In the genomic region with DNA sequence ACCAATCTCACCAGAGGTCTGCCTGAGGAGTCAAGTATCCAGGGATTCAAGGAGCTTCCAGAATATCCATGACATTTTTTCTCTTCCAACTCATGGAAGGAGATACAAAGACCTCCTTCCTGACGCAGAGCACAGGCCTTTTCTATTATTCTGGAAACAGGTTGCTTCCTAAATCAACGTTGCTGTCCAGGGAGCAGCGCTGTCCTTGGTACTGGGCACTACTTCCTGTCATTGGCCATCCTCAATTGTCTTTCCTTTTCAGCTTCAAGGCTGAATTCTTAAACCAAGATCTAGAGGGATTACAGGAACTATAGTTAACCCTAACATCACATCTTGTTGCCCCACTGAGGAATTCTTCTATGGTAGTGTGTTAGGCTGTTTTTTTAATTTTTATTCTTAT, we compare ENCODE assay signal across 16 cellular contexts. TPM values are rescaled to one million over a fixed set of nuclear protein-coding genes. Genes with fewer than 3 reads are reported as not detected.
DNase-seq lines count a peak whose midpoint lies in the region; TF ChIP-seq lines count a peak whose summit lies in the region.
"Had no signal": no experiment of that assay in that cellular context is flagged by ENCODE, and none has a peak within 500 bp of the region (broad histone marks: within the 10 kb centered on the region; RNA-seq: fewer than 3 reads in every experiment).

No MANE protein-coding gene starts in this region.

- BruUV-seq in MCF 10A (replicated peaks; lab: Mats Ljungman, UMichigan), result no TSS peak

- no peaks in the 10 kb centered on the region for H3K27me3 ChIP-seq in breast epithelium
- H3K27me3 ChIP-seq in fibroblast of lung (ENCODE audit: control insufficient read depth, insufficient read depth, low read length), result peaks cover 6% of the 10 kb centered on the region
- H3K27me3 ChIP-seq in testis, result no peaks in the 10 kb centered on the region
- H3K27me3 ChIP-seq: vagina had no signal

- DNase-seq in MCF 10A (ENCODE audit: unreplicated experiment) (peak; percentile 26), breast epithelium (ENCODE audit: low spot score in 2 of 2) (no peak), SK-MEL-5 (ENCODE audit: low read depth, low spot score) (peak; percentile 8), fibroblast of lung (ENCODE audit: low read depth in 2 of 2) (peak; percentile 28 to 38), testis (peak; percentile 34), NCI-H526 treated with DMSO at 0.1 percent for 48 hours (lab: John Stamatoyannopoulos, UW) (no peak), GM19240 (ENCODE audit: insufficient read length, low spot score) (no peak), superior temporal gyrus (ENCODE audit: extremely low spot score) (no peak)
- DNase-seq: cortex of kidney, DMS79 had no signal

- H3K4me2 ChIP-seq in fibroblast of lung (ENCODE audit: extremely low read depth, insufficient read depth, low read length), result no peak overlapping the region
- H3K4me2 ChIP-seq: KMS-11 had no signal

- H3K4me1 Mint-ChIP-seq in MCF 10A (ENCODE audit: insufficient read depth, unreplicated experiment), result no peaks in the 10 kb centered on the region
- H3K4me1 Mint-ChIP-seq: activated naive CD4-positive, alpha-beta T cell treated with anti-CD3 and anti-CD28 coated beads, Interleukin-2, amount 50 U/mL, for 24 hours had no signal

- no peaks in the 10 kb centered on the region for H3K36me3 Mint-ChIP-seq in MCF 10A (ENCODE audit: insufficient read depth, unreplicated experiment)
- H3K36me3 Mint-ChIP-seq: activated naive CD4-positive, alpha-beta T cell treated with anti-CD3 and anti-CD28 coated beads, Interleukin-2, amount 50 U/mL, for 24 hours had no signal

- H3K79me2 ChIP-seq in fibroblast of lung (ENCODE audit: control insufficient read depth, insufficient read depth, low read length), result no peaks in the 10 kb centered on the region

- H3K4me1 ChIP-seq in breast epithelium (no peaks in the 10 kb centered on the region), fibroblast of lung (ENCODE audit: control insufficient read depth, extremely low read depth, insufficient read depth, low read length) (no peaks in the 10 kb centered on the region), testis (no peaks in the 10 kb centered on the region)
- H3K4me1 ChIP-seq: vagina had no signal

- H3K27ac ChIP-seq in breast epithelium, result no peak overlapping the region
- H3K27ac ChIP-seq in fibroblast of lung (ENCODE audit: insufficient read depth, low read length), result no peak overlapping the region
- H3K27ac ChIP-seq in testis, result no peak overlapping the region
- H3K27ac ChIP-seq: KMS-11, vagina had no signal

- intact Hi-C loops in MCF 10A (cut with micrococcal nuclease), result no loop called here
- intact Hi-C loops in breast epithelium (cut with DNase I; ENCODE audit: low total_unique reads), result no loop called here
- intact Hi-C loops in testis (cut with DNase I; ENCODE audit: low total_unique reads), result no loop called here

- no peak for TF ChIP-seq CTCF in MCF 10A (IDR thresholded peaks at IDR 0.05; ENCODE audit: unreplicated experiment)
- TF ChIP-seq CTCF in breast epithelium (IDR thresholded peaks at IDR 0.05), result no peak
- TF ChIP-seq CTCF in fibroblast of lung (conservative IDR thresholded peaks at IDR 0.05 in 1 of 2, IDR thresholded peaks at IDR 0.05 in 1 of 2; ENCODE audit: low read depth in 1 of 2, low read length in 2 of 2), result no peak
- TF ChIP-seq CTCF in testis (IDR thresholded peaks at IDR 0.05), result no peak

- no peak overlapping the region for H3K27ac Mint-ChIP-seq in MCF 10A (ENCODE audit: low read depth, unreplicated experiment)
- H3K27ac Mint-ChIP-seq: activated naive CD4-positive, alpha-beta T cell treated with anti-CD3 and anti-CD28 coated beads, Interleukin-2, amount 50 U/mL, for 24 hours had no signal

- H3K36me3 ChIP-seq in breast epithelium, result no peaks in the 10 kb centered on the region
- H3K36me3 ChIP-seq in fibroblast of lung (ENCODE audit: control insufficient read depth, insufficient read depth, low read length), result no peaks in the 10 kb centered on the region
- H3K36me3 ChIP-seq in testis (ENCODE audit: low read depth, missing control alignments), result no peaks in the 10 kb centered on the region
- H3K36me3 ChIP-seq: vagina had no signal

- no peak overlapping the region for H2AFZ ChIP-seq in fibroblast of lung (ENCODE audit: low read length)

- no peak for TF ChIP-seq POLR2A in breast epithelium (IDR thresholded peaks at IDR 0.05)
- TF ChIP-seq POLR2A in testis (IDR thresholded peaks at IDR 0.05), result no peak

- H3K9ac ChIP-seq in fibroblast of lung (ENCODE audit: insufficient read depth, low read length), result no peak overlapping the region
- H3K9ac ChIP-seq: KMS-11 had no signal

- peaks cover 66% of the 10 kb centered on the region for H3K27me3 Mint-ChIP-seq in MCF 10A (ENCODE audit: insufficient read depth, unreplicated experiment)

- in situ Hi-C loops in SK-MEL-5 (cut with HindIII; ENCODE audit: low pct_unique_long_range_greater_than_20kb, low sequenced_read_pairs), result no loop called here

- CTCF ChIA-PET in MCF 10A (lab: Yijun Ruan, JAX), result no interaction called here

- H3K9me3 Mint-ChIP-seq in MCF 10A (ENCODE audit: unreplicated experiment), result peaks cover 8% of the 10 kb centered on the region
- H3K9me3 Mint-ChIP-seq: activated naive CD4-positive, alpha-beta T cell treated with anti-CD3 and anti-CD28 coated beads, Interleukin-2, amount 50 U/mL, for 24 hours had no signal

- H4K20me1 ChIP-seq in fibroblast of lung (ENCODE audit: control insufficient read depth, extremely low read depth, insufficient read depth, low read length), result no peaks in the 10 kb centered on the region

- H3K4me3 ChIP-seq in breast epithelium (no peak overlapping the region), fibroblast of lung (replicated peaks in 1 of 4; ENCODE audit: control extremely low read depth in 1 of 4, insufficient read depth in 1 of 4, low read depth in 3 of 4, low read length in 4 of 4) (no peak overlapping the region), testis (no peak overlapping the region)
- H3K4me3 ChIP-seq: vagina had no signal

- no peaks in the 10 kb centered on the region for H3K9me3 ChIP-seq in breast epithelium
- no peaks in the 10 kb centered on the region for H3K9me3 ChIP-seq in fibroblast of lung (ENCODE audit: control insufficient read depth, insufficient read depth, low read depth, low read length)
- no peaks in the 10 kb centered on the region for H3K9me3 ChIP-seq in testis
- H3K9me3 ChIP-seq: vagina had no signal

- POLR2A ChIA-PET in MCF 10A (lab: Yijun Ruan, JAX), result no interaction called here

- 34 to 35% methylated on average over 3 of the region's 3 CpGs for WGBS in testis, 2 donors

- no peak overlapping the region for H3K4me3 Mint-ChIP-seq in MCF 10A (ENCODE audit: unreplicated experiment)
- H3K4me3 Mint-ChIP-seq: activated naive CD4-positive, alpha-beta T cell treated with anti-CD3 and anti-CD28 coated beads, Interleukin-2, amount 50 U/mL, for 24 hours had no signal

RNA-seq across cellular contexts. Expression of a gene that starts 50.4 kb away (rescaled TPM):
- total RNA-seq in MCF 10A (2022) (not detected in 2 replicates), breast epithelium (not detected), fibroblast of lung (not detected in 2 replicates), testis (10 to 100 TPM; 17.9 to 47.6 TPM)
- not detected in 2 replicates for total RNA-seq in SK-MEL-5 (2014; rRNA removed; shearing (Covaris generic))
- polyA plus RNA-seq in SK-MEL-5 (2015; cell fraction: cytosol; rRNA removed), result not detected in 2 replicates
- not detected in 2 replicates for polyA plus RNA-seq in SK-MEL-5 (2015; cell fraction: nucleus; rRNA removed)
- polyA plus RNA-seq in fibroblast of lung (not detected in 2 replicates), testis (ENCODE audit: insufficient read depth, low read depth, low replicate concordance) (80.2 TPM)
- polyA plus RNA-seq in fibroblast of lung (2012), result not detected in 2 replicates
- polyA minus RNA-seq in fibroblast of lung (ENCODE audit: low replicate concordance), result not detected in 2 replicates
- total RNA-seq: lower leg skin; osteocyte; T-helper 2 cell treated with Interferon-gamma antibody and Interleukin-4, amounts not matched to agents 100 ng/mL and 5 ng/mL, for 36 hours; vagina had no signal

Comparison
In these comparisons a context has a peak if more than half of its experiments do, and no peak if none do; other contexts are left out.
1. DNase-seq: peak in MCF 10A (single experiment), SK-MEL-5 (single experiment), fibroblast of lung (2 of 2) and testis (single experiment); none in breast epithelium (0 of 2), NCI-H526 treated with DMSO at 0.1 percent for 48 hours (single experiment), GM19240 (single experiment) and superior temporal gyrus (single experiment).
2. RNA of a gene that starts 50.4 kb away (total RNA-seq): 17.9 to 47.6 TPM in testis; not detected in MCF 10A, not detected in breast epithelium, not detected in SK-MEL-5 and not detected in fibroblast of lung; every median in the first group is over 10 times any median in the second.